In genomic region chr6:72654101-72654618, GRCh38 we compare ENCODE assay signal across 16 cellular contexts. TPM values are rescaled to one million over a fixed set of nuclear protein-coding genes. Genes with fewer than 3 reads are reported as not detected.
DNase-seq lines count a peak whose midpoint lies in the region; ATAC-seq and TF ChIP-seq lines count a peak whose summit lies in the region.
"Had no signal": no experiment of that assay in that cellular context is flagged by ENCODE, and none has a peak within 500 bp of the region (broad histone marks: within the 10 kb centered on the region; RNA-seq: fewer than 3 reads in every experiment).

No MANE protein-coding gene starts in this region.

- TF ChIP-seq POLR2A in GM18505 (IDR thresholded peaks at IDR 0.05; ENCODE audit: borderline replicate concordance, extremely low read depth, insufficient read depth, insufficient read length): no peak

- CTCF ChIA-PET in CD4-positive, alpha-beta memory T cell (lab: Charles Lee; ENCODE audit: partially characterized antibody): no interaction called here

- no peaks in the 10 kb centered on the region for H3K36me3 Mint-ChIP-seq in CD4-positive, alpha-beta memory T cell
- H3K36me3 Mint-ChIP-seq in osteocyte (ENCODE audit: unreplicated experiment): no peaks in the 10 kb centered on the region

- intact Hi-C loops in CD4-positive, alpha-beta memory T cell (cut with micrococcal nuclease): no loop called here

- H3K9me3 Mint-ChIP-seq in CD4-positive, alpha-beta memory T cell: no peaks in the 10 kb centered on the region
- H3K9me3 Mint-ChIP-seq in osteocyte (ENCODE audit: unreplicated experiment): peaks cover 7% of the 10 kb centered on the region
- H3K9me3 Mint-ChIP-seq: activated T-helper 1 cell treated with anti-CD3 and anti-CD28 coated beads, Interleukin-12 subunit alpha, Interleukin-12 subunit beta, Interleukin-2, Interleukin-4 antibody, amounts not matched to agents 30 ng/mL and 10 ng/mL and 1 ng/mL, durations not matched to agents 14 hours and 24 hours and 36 hours had no signal

- H3K4me1 Mint-ChIP-seq in CD4-positive, alpha-beta memory T cell: peaks cover 0 to 8% (median 5%) of the 10 kb centered on the region in 4 donors
- H3K4me1 Mint-ChIP-seq in osteocyte (ENCODE audit: unreplicated experiment): peaks cover 63% of the 10 kb centered on the region

- no peaks in the 10 kb centered on the region for H3K27me3 ChIP-seq in CD4-positive, alpha-beta memory T cell (ENCODE audit: insufficient read depth, low read length)
- H3K27me3 ChIP-seq: thyroid gland had no signal

- no peak overlapping the region for H3K4me3 Mint-ChIP-seq in CD4-positive, alpha-beta memory T cell
- no peak overlapping the region for H3K4me3 Mint-ChIP-seq in osteocyte (ENCODE audit: unreplicated experiment)
- H3K4me3 Mint-ChIP-seq: activated T-helper 1 cell treated with anti-CD3 and anti-CD28 coated beads, Interleukin-12 subunit alpha, Interleukin-12 subunit beta, Interleukin-2, Interleukin-4 antibody, amounts not matched to agents 30 ng/mL and 10 ng/mL and 1 ng/mL, durations not matched to agents 14 hours and 24 hours and 36 hours had no signal

- H3K36me3 ChIP-seq in CD4-positive, alpha-beta memory T cell (ENCODE audit: insufficient read depth, low read length): no peaks in the 10 kb centered on the region
- H3K36me3 ChIP-seq: left ventricle myocardium inferior, thyroid gland had no signal

- no peaks in the 10 kb centered on the region for H3K27me3 Mint-ChIP-seq in CD4-positive, alpha-beta memory T cell
- no peaks in the 10 kb centered on the region for H3K27me3 Mint-ChIP-seq in osteocyte (ENCODE audit: unreplicated experiment)
- H3K27me3 Mint-ChIP-seq: progenitor cell of endocrine pancreas had no signal

- DNase-seq in CD4-positive, alpha-beta memory T cell: no peak
- no peak for DNase-seq in NCI-H1092 (lab: John Stamatoyannopoulos, UW)
- DNase-seq in osteocyte (ENCODE audit: extremely low spot score, unreplicated experiment): no peak
- no peak for DNase-seq in CD1c-positive myeloid dendritic cell (ENCODE audit: extremely low spot score)
- DNase-seq: C1 segment of cervical spinal cord; left ventricle myocardium inferior; NCI-H2029; stimulated activated CD4-positive, alpha-beta T cell treated with anti-CD3 and anti-CD28 coated beads, Interleukin-4, amount 100 ng/mL, for 4 hours; thyroid gland had no signal

- no peaks in the 10 kb centered on the region for H3K4me1 ChIP-seq in CD4-positive, alpha-beta memory T cell (ENCODE audit: insufficient read depth, low read length)
- H3K4me1 ChIP-seq: left ventricle myocardium inferior had no signal

- POLR2A ChIA-PET in CD4-positive, alpha-beta memory T cell (lab: Charles Lee; ENCODE audit: partially characterized antibody): no interaction called here

- no peaks in the 10 kb centered on the region for H3K9me3 ChIP-seq in CD4-positive, alpha-beta memory T cell (ENCODE audit: control insufficient read depth in 1 of 2, low read length in 2 of 2)
- H3K9me3 ChIP-seq: left ventricle myocardium inferior, thyroid gland had no signal

- no peak overlapping the region for H3K27ac Mint-ChIP-seq in CD4-positive, alpha-beta memory T cell
- no peak overlapping the region for H3K27ac Mint-ChIP-seq in osteocyte (ENCODE audit: unreplicated experiment)
- H3K27ac Mint-ChIP-seq: activated T-helper 1 cell treated with anti-CD3 and anti-CD28 coated beads, Interleukin-12 subunit alpha, Interleukin-12 subunit beta, Interleukin-2, Interleukin-4 antibody, amounts not matched to agents 30 ng/mL and 10 ng/mL and 1 ng/mL, durations not matched to agents 14 hours and 24 hours and 36 hours; progenitor cell of endocrine pancreas had no signal

- ATAC-seq in GM18505 (IDR thresholded peaks at IDR 0.05; ENCODE audit: unreplicated experiment) (peak; percentile 68), GM19452 (IDR thresholded peaks at IDR 0.05; ENCODE audit: unreplicated experiment) (peak; percentile 67), HG02852 (IDR thresholded peaks at IDR 0.05; ENCODE audit: unreplicated experiment) (peak; percentile 76), HG03558 (IDR thresholded peaks at IDR 0.05; ENCODE audit: extremely low read depth, unreplicated experiment) (peak; percentile 56)

- no peak overlapping the region for H3K4me3 ChIP-seq in CD4-positive, alpha-beta memory T cell (ENCODE audit: low read length in 2 of 2)
- H3K4me3 ChIP-seq: left ventricle myocardium inferior, thyroid gland had no signal

- no peak for TF ChIP-seq CTCF in osteocyte (IDR thresholded peaks at IDR 0.05)

- H3K27ac ChIP-seq in CD4-positive, alpha-beta memory T cell (ENCODE audit: low read depth, low read length): no peak overlapping the region
- H3K27ac ChIP-seq: left ventricle myocardium inferior had no signal

RNA-seq across cellular contexts. Expression of gene KCNQ5, which starts 32.3 kb away (rescaled TPM):
- 1 to 10 TPM; 3.4 to 4.2 TPM for total RNA-seq in CD4-positive, alpha-beta memory T cell
- polyA plus RNA-seq in CD4-positive, alpha-beta memory T cell: 1 to 10 TPM in 1 of 2 donors, not detected in 1; 1.0 TPM
- total RNA-seq in osteocyte: 5.5 and 7.2 TPM in 2 replicates
- total RNA-seq: RPMI7951 had no signal
